ENCODE assay signal across 1 cellular context in genomic region chr5:38843665-38844064, GRCh38.
TF ChIP-seq lines count a peak whose summit lies in the region.

No MANE protein-coding gene starts in this region.

TF ChIP-seq in HCT116, 20 proteins besides CTCF, POLR2A, EP300 and RAD21 (continued from another document):
- no peak for TF ChIP-seq SP1 (IDR thresholded peaks at IDR 0.05; ENCODE audit: low read depth)
- no peak for TF ChIP-seq EZH2phosphoT487 (IDR thresholded peaks at IDR 0.05; ENCODE audit: borderline replicate concordance)
- no peak for TF ChIP-seq REST (IDR thresholded peaks at IDR 0.05; ENCODE audit: low read depth)
TF ChIP-seq in HCT116: peak in this region for 0.
